In the genomic region with DNA sequence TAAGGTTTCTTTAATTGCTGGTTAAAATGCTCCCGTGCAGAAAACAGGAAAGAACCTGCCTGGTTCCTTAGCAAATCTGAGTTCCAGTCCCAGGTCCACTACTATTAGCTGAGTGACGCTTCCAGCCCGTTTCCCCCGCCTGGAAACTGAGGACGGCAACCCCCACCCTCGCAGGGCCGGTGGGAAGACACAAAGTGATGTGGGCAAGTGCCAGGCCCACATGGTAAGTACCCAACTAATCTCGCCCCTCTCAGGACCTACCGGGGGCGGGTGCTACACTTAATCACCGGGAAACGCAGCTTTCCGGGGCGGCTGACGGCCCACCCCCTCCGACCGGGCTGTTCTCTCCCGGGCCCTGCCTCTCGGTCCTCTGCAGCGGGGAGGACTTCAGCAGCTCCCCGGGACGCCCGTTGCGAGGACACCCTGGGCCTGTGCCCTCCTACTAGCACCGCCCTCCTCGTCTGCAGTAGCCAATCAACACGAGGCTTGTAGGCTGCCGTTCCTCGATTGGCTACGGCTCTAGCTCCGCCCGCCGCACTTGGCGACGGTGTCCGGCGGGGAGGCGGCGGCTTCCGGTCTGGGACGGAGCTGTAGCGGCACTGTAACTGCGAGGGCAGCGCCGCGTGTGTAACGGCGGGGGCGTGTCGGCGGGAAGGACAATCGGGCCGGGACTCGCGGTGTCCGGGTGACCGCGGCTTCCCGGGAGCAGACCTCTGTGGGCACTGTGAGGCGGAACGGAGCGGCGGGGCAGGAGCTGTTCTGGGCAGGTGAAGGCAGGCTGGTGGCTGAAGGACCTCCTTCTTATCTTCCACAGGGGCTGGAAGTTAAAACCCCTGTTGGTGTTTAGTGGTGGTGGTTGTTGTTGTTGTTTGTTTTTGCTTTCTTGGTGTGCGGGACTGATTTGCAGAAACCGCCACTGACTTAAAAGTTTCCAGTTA, we compare ENCODE assay signal across 8 cellular contexts. TPM values are rescaled to one million over a fixed set of nuclear protein-coding genes. Genes with fewer than 3 reads are reported as not detected.
DNase-seq lines count a peak whose midpoint lies in the region; ATAC-seq and TF ChIP-seq lines count a peak whose summit lies in the region.

A gene with protein sequence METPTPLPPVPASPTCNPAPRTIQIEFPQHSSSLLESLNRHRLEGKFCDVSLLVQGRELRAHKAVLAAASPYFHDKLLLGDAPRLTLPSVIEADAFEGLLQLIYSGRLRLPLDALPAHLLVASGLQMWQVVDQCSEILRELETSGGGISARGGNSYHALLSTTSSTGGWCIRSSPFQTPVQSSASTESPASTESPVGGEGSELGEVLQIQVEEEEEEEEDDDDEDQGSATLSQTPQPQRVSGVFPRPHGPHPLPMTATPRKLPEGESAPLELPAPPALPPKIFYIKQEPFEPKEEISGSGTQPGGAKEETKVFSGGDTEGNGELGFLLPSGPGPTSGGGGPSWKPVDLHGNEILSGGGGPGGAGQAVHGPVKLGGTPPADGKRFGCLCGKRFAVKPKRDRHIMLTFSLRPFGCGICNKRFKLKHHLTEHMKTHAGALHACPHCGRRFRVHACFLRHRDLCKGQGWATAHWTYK (plus strand): TSS at position 568 of the 938 bp plus-strand sequence. CDS start 525 bp downstream, outside the sequence.

- H3K4me3 Mint-ChIP-seq in CD4-positive, alpha-beta T cell, result peak within 1 kb of the TSS; percentile 92
- peak within 1 kb of the TSS; percentile 92 for H3K4me3 Mint-ChIP-seq in activated CD4-positive, alpha-beta memory T cell treated with anti-CD3 and anti-CD28 coated beads for 36 hours

- peaks cover 40% of the 10 kb centered on the region for H3K36me3 Mint-ChIP-seq in CD4-positive, alpha-beta T cell (ENCODE audit: low read depth)
- peaks cover 24% of the 10 kb centered on the region for H3K36me3 Mint-ChIP-seq in activated CD4-positive, alpha-beta memory T cell treated with anti-CD3 and anti-CD28 coated beads for 36 hours

- no peaks in the 10 kb centered on the region for H3K27me3 ChIP-seq in CD4-positive, alpha-beta T cell (ENCODE audit: control insufficient read depth, insufficient read depth, low read length)
- no peaks in the 10 kb centered on the region for H3K27me3 ChIP-seq in duodenal mucosa (ENCODE audit: control insufficient read depth in 1 of 2, insufficient read depth in 2 of 2, low read length in 2 of 2)

- H3K4me3 ChIP-seq in duodenal mucosa (ENCODE audit: low read depth in 1 of 2, low read length in 2 of 2), result peak within 1 kb of the TSS; percentile 90 to 98
- H3K4me3 ChIP-seq in lower leg skin (ENCODE audit: low read depth, poor library complexity, severe bottlenecking), result peak within 1 kb of the TSS; percentile 60

- H3K4me1 ChIP-seq in duodenal mucosa (ENCODE audit: control insufficient read depth in 1 of 2, insufficient read depth in 2 of 2, low read length in 2 of 2), result peaks cover 6 to 12% of the 10 kb centered on the region in 2 donors

- H3K9me3 Mint-ChIP-seq in CD4-positive, alpha-beta T cell, result no peaks in the 10 kb centered on the region
- no peaks in the 10 kb centered on the region for H3K9me3 Mint-ChIP-seq in activated CD4-positive, alpha-beta memory T cell treated with anti-CD3 and anti-CD28 coated beads for 36 hours

- DNase-seq in CD4-positive, alpha-beta T cell, result peak; percentile 82 to 92 (median 90)
- DNase-seq in NCI-H82 (lab: John Stamatoyannopoulos, UW) (peak; percentile 99), lower leg skin (ENCODE audit: low spot score in 2 of 2) (peak; percentile 96 to 99)
- DNase-seq in activated CD4-positive, alpha-beta memory T cell treated with anti-CD3 and anti-CD28 coated beads for 36 hours, result peak; percentile 97
- DNase-seq in stimulated activated CD4-positive, alpha-beta T cell treated with anti-CD3 and anti-CD28 coated beads, Interleukin-4, amount 100 ng/mL, for 4 hours, result peak; percentile 89 to 94

- peak within 1 kb of the TSS; percentile 89 to 92 for H3K9ac ChIP-seq in duodenal mucosa (ENCODE audit: low read depth in 1 of 2, low read length in 2 of 2)

- CTCF ChIA-PET in CD4-positive, alpha-beta T cell (lab: Charles Lee), result interaction anchor here (0.6 to 2.0 kb wide), 4 partner anchors 63 to 1189 kb away, joined by 3 to 11 read pairs (median 5); a partner anchor contains a TSS
- CTCF ChIA-PET in activated CD4-positive, alpha-beta memory T cell treated with anti-CD3 and anti-CD28 coated beads for 36 hours (lab: Charles Lee), result interaction anchor here (0.6 to 2.4 kb wide), 12 partner anchors 9 to 317 kb away, joined by 3 to 7 read pairs (median 4); a partner anchor contains a TSS

- H3K9me3 ChIP-seq in CD4-positive, alpha-beta T cell (ENCODE audit: control insufficient read depth, low read length), result no peaks in the 10 kb centered on the region
- H3K9me3 ChIP-seq in duodenal mucosa (ENCODE audit: control insufficient read depth in 1 of 2, low read length in 2 of 2), result no peaks in the 10 kb centered on the region

- POLR2A ChIA-PET in CD4-positive, alpha-beta T cell (lab: Charles Lee), result interaction anchor here (0.5 to 2.2 kb wide), 23 partner anchors 14 to 482 kb away, joined by 3 to 45 read pairs (median 5); a partner anchor contains a TSS
- POLR2A ChIA-PET in activated CD4-positive, alpha-beta memory T cell treated with anti-CD3 and anti-CD28 coated beads for 36 hours (lab: Charles Lee), result interaction anchor here (0.7 to 2.2 kb wide), 15 partner anchors 8 to 257 kb away, joined by 3 to 13 read pairs (median 4); a partner anchor contains a TSS

- no peak for TF ChIP-seq CTCF in CD4-positive, alpha-beta T cell (IDR thresholded peaks at IDR 0.05)
- no peak for TF ChIP-seq CTCF in lower leg skin (IDR thresholded peaks at IDR 0.05)

- 0 to 1% methylated on average over 30 to 46 of the region's 65 CpGs for WGBS in lower leg skin, 2 donors

- no peaks in the 10 kb centered on the region for H3K27me3 Mint-ChIP-seq in CD4-positive, alpha-beta T cell
- no peaks in the 10 kb centered on the region for H3K27me3 Mint-ChIP-seq in activated CD4-positive, alpha-beta memory T cell treated with anti-CD3 and anti-CD28 coated beads for 36 hours

- H3K4me1 Mint-ChIP-seq in CD4-positive, alpha-beta T cell (ENCODE audit: low read depth), result peaks cover 41% of the 10 kb centered on the region
- peaks cover 34% of the 10 kb centered on the region for H3K4me1 Mint-ChIP-seq in activated CD4-positive, alpha-beta memory T cell treated with anti-CD3 and anti-CD28 coated beads for 36 hours (ENCODE audit: low read depth)

- ATAC-seq in CD4-positive, alpha-beta T cell (ENCODE audit: poor library complexity), result peak; percentile 98
- peak; percentile 100 for ATAC-seq in GM19452 (IDR thresholded peaks at IDR 0.05; ENCODE audit: unreplicated experiment)
- ATAC-seq in HG03575 (IDR thresholded peaks at IDR 0.05; ENCODE audit: extremely low read depth, insufficient number of reproducible peaks, low FRiP score, unreplicated experiment), result peak; percentile 81

- peak within 1 kb of the TSS; percentile 87 for H3K27ac Mint-ChIP-seq in CD4-positive, alpha-beta T cell
- peak within 1 kb of the TSS; percentile 74 for H3K27ac Mint-ChIP-seq in activated CD4-positive, alpha-beta memory T cell treated with anti-CD3 and anti-CD28 coated beads for 36 hours

- H3K27ac ChIP-seq in CD4-positive, alpha-beta T cell (ENCODE audit: low read depth, low read length), result peak within 1 kb of the TSS; percentile 60
- H3K27ac ChIP-seq in duodenal mucosa (ENCODE audit: low read depth, low read length), result peak within 1 kb of the TSS; percentile 23

- TF ChIP-seq POLR2A in lower leg skin (IDR thresholded peaks at IDR 0.05), result no peak

- H3K36me3 ChIP-seq in duodenal mucosa (ENCODE audit: control insufficient read depth in 1 of 2, insufficient read depth in 2 of 2, low read length in 2 of 2), result peaks cover 5 to 7% of the 10 kb centered on the region in 2 donors

- intact Hi-C loops in CD4-positive, alpha-beta T cell (cut with DNase I, micrococcal nuclease), result loop anchor here (1.0 to 10.0 kb wide), 11 partner anchors 25 to 258 kb away; a partner anchor contains a TSS
- intact Hi-C loops in activated CD4-positive, alpha-beta memory T cell treated with anti-CD3 and anti-CD28 coated beads for 36 hours (cut with micrococcal nuclease), result loop anchor here (1.0 to 2.0 kb wide), 4 partner anchors 23 to 125 kb away; no protein-coding TSS in a partner anchor
- intact Hi-C loops in lower leg skin (cut with DNase I; ENCODE audit: low total_unique reads), result no loop called here

RNA-seq across cellular contexts. Expression of the gene that starts here (rescaled TPM):
- 1 to 10 TPM; 5.5 to 5.7 TPM for total RNA-seq in CD4-positive, alpha-beta T cell
- 10 to 100 TPM in 1 of 2 experiments, 1 to 10 TPM in 1; 9.7 to 10.1 TPM for total RNA-seq in activated CD4-positive, alpha-beta memory T cell treated with anti-CD3 and anti-CD28 coated beads for 36 hours
- total RNA-seq in lower leg skin, result 1 to 10 TPM; 4.0 to 5.4 (median 4.6) TPM

Comparison
In these comparisons a context has a peak if more than half of its experiments do, and no peak if none do; other contexts are left out.
1. Peak in every context shown above with its lines: DNase-seq, ATAC-seq, H3K4me3 ChIP-seq and H3K27ac ChIP-seq.